8 cellular contexts compared by ENCODE assay signal in the genomic region with DNA sequence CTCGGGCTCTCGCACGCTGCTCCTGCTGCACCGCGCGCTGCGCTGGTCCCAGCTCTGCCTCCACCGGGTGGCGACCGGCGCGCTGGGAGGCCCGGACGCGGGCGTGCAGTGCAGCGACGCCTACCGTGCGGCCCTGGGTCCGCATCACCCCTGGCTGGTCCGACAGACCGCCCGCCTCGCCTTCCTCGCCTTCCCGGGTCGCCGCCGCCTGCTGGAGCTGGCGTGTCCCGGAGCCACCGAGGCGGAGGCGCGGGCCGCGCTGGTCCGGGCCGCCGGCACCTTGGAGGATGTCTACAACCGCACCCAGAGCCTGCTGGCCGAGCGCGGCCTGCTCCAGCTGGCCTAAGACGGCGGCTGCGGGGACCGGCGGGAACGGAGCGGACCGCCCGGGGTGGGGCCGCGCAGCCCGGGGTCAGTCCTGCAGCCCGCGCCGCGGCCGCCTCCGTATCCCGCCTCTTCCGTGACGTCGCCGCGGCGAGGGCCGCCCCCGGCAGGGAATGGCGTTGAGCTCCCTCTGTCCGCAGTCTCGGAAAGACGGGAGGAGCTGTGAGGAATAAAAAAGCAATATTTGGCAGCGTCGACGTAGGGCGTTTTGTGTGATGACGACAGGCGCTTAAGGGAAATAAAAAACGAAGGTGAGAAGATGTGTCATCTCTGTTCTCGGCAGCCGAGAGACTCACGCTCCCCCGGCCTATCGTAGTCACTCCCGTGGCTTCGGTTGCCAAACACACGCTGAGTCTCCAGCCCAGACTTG. TPM values are rescaled to one million over a fixed set of nuclear protein-coding genes. Genes with fewer than 3 reads are reported as not detected.
DNase-seq lines count a peak whose midpoint lies in the region; ATAC-seq, FAIRE-seq and TF ChIP-seq lines count a peak whose summit lies in the region.

No MANE protein-coding gene starts in this region.

- H4K20me1 ChIP-seq in HepG2 (ENCODE audit: insufficient read depth, low read length), result no peaks in the 10 kb centered on the region

- peak overlapping the region; percentile 91 for H3K4me3 Mint-ChIP-seq in activated CD4-positive, alpha-beta T cell treated with anti-CD3 and anti-CD28 coated beads, Interleukin-2, amount 10 ng/mL, durations not matched to agents 24 days and 14 days

- peak in 1 of 2 experiments; percentile 67; a peak in 3 of 4 replicates for TF ChIP-seq POLR2A in HepG2 (IDR thresholded peaks at IDR 0.05; ENCODE audit: insufficient read depth in 1 of 2, low read depth in 2 of 2, low read length in 2 of 2)

- intact Hi-C loops in activated CD4-positive, alpha-beta T cell treated with anti-CD3 and anti-CD28 coated beads, Interleukin-2, amount 10 ng/mL, durations not matched to agents 24 days and 14 days (cut with micrococcal nuclease), result loop anchor here (1.0 to 10.0 kb wide), 8 partner anchors 17 to 175 kb away; a partner anchor contains a TSS
- intact Hi-C loops in HepG2 (cut with micrococcal nuclease; ENCODE audit: unreplicated experiment), result loop anchor here (2.0 kb wide), 1 partner anchor 31 kb away; no protein-coding TSS in a partner anchor

- H3K4me3 ChIP-seq in coronary artery (peak overlapping the region; percentile 83), HepG2 (replicated peaks in 1 of 3; ENCODE audit: insufficient read depth in 1 of 3, low read depth in 2 of 3, low read length in 3 of 3) (peak overlapping the region; percentile 89 to 94 (median 91))

- CTCF ChIA-PET in HepG2 (lab: Yijun Ruan, JAX; ENCODE audit: low intra/inter-chr PET ratio, low total read pairs), result interaction anchor here (1.8 to 4.1 kb wide), 4 partner anchors 58 to 99 kb away, joined by 8 to 51 read pairs (median 10); a partner anchor contains a TSS

- no peaks in the 10 kb centered on the region for H3K36me3 Mint-ChIP-seq in activated CD4-positive, alpha-beta T cell treated with anti-CD3 and anti-CD28 coated beads, Interleukin-2, amount 10 ng/mL, durations not matched to agents 24 days and 14 days (ENCODE audit: low read depth)

- WGBS in HepG2 (ENCODE audit: low lambda C conversion rate), result 7% methylated on average over 26 of the region's 91 CpGs

- peaks cover 36% of the 10 kb centered on the region for H3K27me3 Mint-ChIP-seq in activated CD4-positive, alpha-beta T cell treated with anti-CD3 and anti-CD28 coated beads, Interleukin-2, amount 10 ng/mL, durations not matched to agents 24 days and 14 days

- FAIRE-seq in HepG2 (lab: Jason Lieb, UNC), result no peak

- in situ Hi-C loops in HepG2 (cut with HindIII; ENCODE audit: extremely low pct_ligation_motif_present, low pct_unique_long_range_greater_than_20kb), result loop anchor here (10.0 kb wide), 1 partner anchor 55 kb away; a partner anchor contains a TSS

- peak overlapping the region; percentile 97 for H3K27ac Mint-ChIP-seq in activated CD4-positive, alpha-beta T cell treated with anti-CD3 and anti-CD28 coated beads, Interleukin-2, amount 10 ng/mL, durations not matched to agents 24 days and 14 days

- H3K79me2 ChIP-seq in HepG2 (ENCODE audit: insufficient read depth, low read length), result peaks cover 15% of the 10 kb centered on the region

- peak overlapping the region; percentile 96 for H3K4me2 ChIP-seq in HepG2 (ENCODE audit: low read depth, low read length)

- TF ChIP-seq RAD21 in HepG2 (CRISPR knock-in tag; IDR thresholded peaks at IDR 0.05), result peak; percentile 98

- H3K4me1 ChIP-seq in HepG2 (ENCODE audit: insufficient read depth, low read length), result peaks cover 28% of the 10 kb centered on the region

- ATAC-seq in GM18858 (IDR thresholded peaks at IDR 0.05; ENCODE audit: unreplicated experiment), result peak; percentile 72
- peak; percentile 90 for ATAC-seq in HG03097 (IDR thresholded peaks at IDR 0.05; ENCODE audit: low FRiP score, unreplicated experiment)
- peak; percentile 82 for ATAC-seq in HepG2

- H3K9me3 Mint-ChIP-seq in activated CD4-positive, alpha-beta T cell treated with anti-CD3 and anti-CD28 coated beads, Interleukin-2, amount 10 ng/mL, durations not matched to agents 24 days and 14 days, result no peaks in the 10 kb centered on the region

- BruUV-seq in HepG2 (replicated peaks; lab: Mats Ljungman, UMichigan), result no TSS peak

- no peak overlapping the region for H2AFZ ChIP-seq in HepG2 (ENCODE audit: low read length)

- H3K9ac ChIP-seq in HepG2 (ENCODE audit: insufficient read depth, low read depth, low read length), result peak overlapping the region; percentile 97

- peaks cover 15% of the 10 kb centered on the region for H3K4me1 Mint-ChIP-seq in activated CD4-positive, alpha-beta T cell treated with anti-CD3 and anti-CD28 coated beads, Interleukin-2, amount 10 ng/mL, durations not matched to agents 24 days and 14 days

- H3K36me3 ChIP-seq in HepG2 (replicated peaks in 1 of 2; ENCODE audit: control insufficient read depth in 1 of 2, insufficient read depth in 2 of 2, low read length in 2 of 2), result peaks cover 0 to 1% of the 10 kb centered on the region in 2 experiments; a peak in 3 of 5 replicates

- peak overlapping the region; percentile 90 to 96 for H3K27ac ChIP-seq in coronary artery
- peak overlapping the region; percentile 96 for H3K27ac ChIP-seq in HepG2 (ENCODE audit: extremely low read length, insufficient read depth, low read length)

- DNase-seq in AG08395 (ENCODE audit: low spot score) (peak; percentile 93), NCI-H510A (lab: John Stamatoyannopoulos, UW) (peak; percentile 79), coronary artery (ENCODE audit: low spot score) (peak; percentile 89), HepG2 (ENCODE audit: low spot score) (peak; percentile 69)
- peak; percentile 96 for DNase-seq in activated CD4-positive, alpha-beta T cell treated with anti-CD3 and anti-CD28 coated beads, Interleukin-2, amount 10 ng/mL, durations not matched to agents 24 days and 14 days
- peak; percentile 71 for DNase-seq in stimulated activated CD4-positive, alpha-beta T cell treated with anti-CD3 and anti-CD28 coated beads, Interleukin-2, amount 100 ng/mL, for 4 hours (ENCODE audit: low read depth)

- H3K27me3 ChIP-seq in HepG2 (ENCODE audit: control insufficient read depth in 1 of 2, insufficient read depth in 2 of 2, low read length in 2 of 2), result no peaks in the 10 kb centered on the region; a peak in 1 of 5 replicates

- POLR2A ChIA-PET in HepG2 (lab: Yijun Ruan, JAX), result interaction anchor here (0.5 to 6.4 kb wide), 26 partner anchors 9 to 150 kb away, joined by 3 to 317 read pairs (median 6); a partner anchor contains a TSS

- no peak for TF ChIP-seq EP300 in HepG2 (IDR thresholded peaks at IDR 0.05; ENCODE audit: low read depth in 2 of 2, low read length in 2 of 2)
- no peak for TF ChIP-seq EP300 in HepG2 (CRISPR knock-in tag; IDR thresholded peaks at IDR 0.05; ENCODE audit: borderline replicate concordance)

- TF ChIP-seq CTCF in coronary artery (IDR thresholded peaks at IDR 0.05), result peak; percentile 62
- TF ChIP-seq CTCF in HepG2 (CRISPR knock-in tag; IDR thresholded peaks at IDR 0.05), result peak; percentile 84

- H3K9me3 ChIP-seq in HepG2 (ENCODE audit: low read length), result no peaks in the 10 kb centered on the region

RNA-seq across cellular contexts. Expression of a gene that starts 1.4 kb away (rescaled TPM):
- not detected in 2 replicates for total RNA-seq in activated CD4-positive, alpha-beta T cell treated with anti-CD3 and anti-CD28 coated beads, Interleukin-2, amount 10 ng/mL, durations not matched to agents 24 days and 14 days
- total RNA-seq in HepG2 (2016; rRNA removed; fragmentation: Illumina TruSeq; extraction: Trizol), result 6.0 and 12.9 TPM in 2 replicates
- 5.5 and 8.4 TPM in 2 replicates for total RNA-seq in HepG2 (2016; cell fraction: cytosol; rRNA removed; fragmentation: Illumina TruSeq; extraction: Trizol; ENCODE audit: low read depth)
- total RNA-seq in HepG2 (2016; cell fraction: insoluble cytoplasmic fraction; rRNA removed; fragmentation: Illumina TruSeq; extraction: Trizol), result 5.7 and 10.6 TPM in 2 replicates
- total RNA-seq in HepG2 (2016; cell fraction: membrane; rRNA removed; fragmentation: Illumina TruSeq; extraction: Trizol), result 7.1 and 10.3 TPM in 2 replicates
- 6.3 and 8.8 TPM in 2 replicates for total RNA-seq in HepG2 (2016; cell fraction: nucleus; rRNA removed; fragmentation: Illumina TruSeq; extraction: Trizol)
- 7.5 and 14.9 TPM in 2 replicates for polyA plus RNA-seq in HepG2 (2011; rRNA removed)
- 14.5 and 28.0 TPM in 2 replicates for polyA plus RNA-seq in HepG2 (2011; cell fraction: cytosol; rRNA removed)
- 60.5 and 62.9 TPM in 2 replicates for polyA plus RNA-seq in HepG2 (2011; cell fraction: nucleus; rRNA removed)
- polyA plus RNA-seq in HepG2 (2012), result 6.0 and 8.3 TPM in 2 replicates
- polyA plus RNA-seq in HepG2 (2016; cell fraction: cytosol; fragmentation: Illumina TruSeq; extraction: Trizol; ENCODE audit: low read depth), result 7.8 and 10.4 TPM in 2 replicates
- polyA plus RNA-seq in HepG2 (2016; cell fraction: insoluble cytoplasmic fraction; fragmentation: Illumina TruSeq; extraction: Trizol; ENCODE audit: low read depth), result 5.9 and 9.4 TPM in 2 replicates
- 6.1 and 8.5 TPM in 2 replicates for polyA plus RNA-seq in HepG2 (2016; cell fraction: membrane; fragmentation: Illumina TruSeq; extraction: Trizol; ENCODE audit: low read depth)
- 15.6 and 18.6 TPM in 2 replicates for polyA plus RNA-seq in HepG2 (2016; cell fraction: nucleus; fragmentation: Illumina TruSeq; extraction: Trizol; ENCODE audit: insufficient read depth, low read depth)
- 7.7 TPM in 1 of 2 replicates, not detected in the other for polyA minus RNA-seq in HepG2 (2011; rRNA and poly(A)+ RNA removed; ENCODE audit: low replicate concordance)
- 12.0 and 12.4 TPM in 2 replicates for polyA minus RNA-seq in HepG2 (2011; cell fraction: cytosol; rRNA and poly(A)+ RNA removed)
- polyA minus RNA-seq in HepG2 (2011; cell fraction: nucleus; rRNA and poly(A)+ RNA removed), result 3.1 and 3.6 TPM in 2 replicates

RNA-seq across cellular contexts. Expression of a gene that starts 4.0 kb away (rescaled TPM):
- total RNA-seq in activated CD4-positive, alpha-beta T cell treated with anti-CD3 and anti-CD28 coated beads, Interleukin-2, amount 10 ng/mL, durations not matched to agents 24 days and 14 days, result not detected in 2 replicates
- total RNA-seq in HepG2 (2016; rRNA removed; fragmentation: Illumina TruSeq; extraction: Trizol), result not detected in 2 replicates
- 0.71 TPM in 1 of 2 replicates, not detected in the other for total RNA-seq in HepG2 (2016; cell fraction: cytosol; rRNA removed; fragmentation: Illumina TruSeq; extraction: Trizol; ENCODE audit: low read depth)
- 0.22 TPM in 1 of 2 replicates, not detected in the other for total RNA-seq in HepG2 (2016; cell fraction: insoluble cytoplasmic fraction; rRNA removed; fragmentation: Illumina TruSeq; extraction: Trizol)
- 0.25 and 0.65 TPM in 2 replicates for total RNA-seq in HepG2 (2016; cell fraction: membrane; rRNA removed; fragmentation: Illumina TruSeq; extraction: Trizol)
- 1.2 TPM in 1 of 2 replicates, not detected in the other for total RNA-seq in HepG2 (2016; cell fraction: nucleus; rRNA removed; fragmentation: Illumina TruSeq; extraction: Trizol)
- polyA plus RNA-seq in HepG2 (2011; rRNA removed), result 0.13 TPM in 1 of 2 replicates, not detected in the other
- 0.23 TPM in 1 of 2 replicates, not detected in the other for polyA plus RNA-seq in HepG2 (2011; cell fraction: cytosol; rRNA removed)
- polyA plus RNA-seq in HepG2 (2011; cell fraction: nucleus; rRNA removed), result 0.29 and 0.38 TPM in 2 replicates
- 0.64 and 1.1 TPM in 2 replicates for polyA plus RNA-seq in HepG2 (2012)
- 0.31 and 0.49 TPM in 2 replicates for polyA plus RNA-seq in HepG2 (2016; cell fraction: cytosol; fragmentation: Illumina TruSeq; extraction: Trizol; ENCODE audit: low read depth)
- polyA plus RNA-seq in HepG2 (2016; cell fraction: insoluble cytoplasmic fraction; fragmentation: Illumina TruSeq; extraction: Trizol; ENCODE audit: low read depth), result not detected in 2 replicates
- 0.56 TPM in 1 of 2 replicates, not detected in the other for polyA plus RNA-seq in HepG2 (2016; cell fraction: membrane; fragmentation: Illumina TruSeq; extraction: Trizol; ENCODE audit: low read depth)
- 0.98 TPM in 1 of 2 replicates, not detected in the other for polyA plus RNA-seq in HepG2 (2016; cell fraction: nucleus; fragmentation: Illumina TruSeq; extraction: Trizol; ENCODE audit: insufficient read depth, low read depth)
- polyA minus RNA-seq in HepG2 (2011; rRNA and poly(A)+ RNA removed; ENCODE audit: low replicate concordance), result not detected in 2 replicates
- not detected in 2 replicates for polyA minus RNA-seq in HepG2 (2011; cell fraction: cytosol; rRNA and poly(A)+ RNA removed)
- not detected in 2 replicates for polyA minus RNA-seq in HepG2 (2011; cell fraction: nucleus; rRNA and poly(A)+ RNA removed)

RNA-seq across cellular contexts. Expression of a gene that starts 5.8 kb away (rescaled TPM):
- 208 and 209 TPM in 2 replicates for total RNA-seq in activated CD4-positive, alpha-beta T cell treated with anti-CD3 and anti-CD28 coated beads, Interleukin-2, amount 10 ng/mL, durations not matched to agents 24 days and 14 days
- 264 and 335 TPM in 2 replicates for total RNA-seq in HepG2 (2016; rRNA removed; fragmentation: Illumina TruSeq; extraction: Trizol)
- total RNA-seq in HepG2 (2016; cell fraction: cytosol; rRNA removed; fragmentation: Illumina TruSeq; extraction: Trizol; ENCODE audit: low read depth), result 57.3 and 59.4 TPM in 2 replicates
- total RNA-seq in HepG2 (2016; cell fraction: insoluble cytoplasmic fraction; rRNA removed; fragmentation: Illumina TruSeq; extraction: Trizol), result 269 and 361 TPM in 2 replicates
- 65.0 and 66.7 TPM in 2 replicates for total RNA-seq in HepG2 (2016; cell fraction: membrane; rRNA removed; fragmentation: Illumina TruSeq; extraction: Trizol)
- 82.3 and 83.2 TPM in 2 replicates for total RNA-seq in HepG2 (2016; cell fraction: nucleus; rRNA removed; fragmentation: Illumina TruSeq; extraction: Trizol)
- polyA plus RNA-seq in HepG2 (2011; rRNA removed), result 277 and 298 TPM in 2 replicates
- 294 and 383 TPM in 2 replicates for polyA plus RNA-seq in HepG2 (2011; cell fraction: cytosol; rRNA removed)
- 65.4 and 72.8 TPM in 2 replicates for polyA plus RNA-seq in HepG2 (2011; cell fraction: nucleus; rRNA removed)
- polyA plus RNA-seq in HepG2 (2012), result 114 and 127 TPM in 2 replicates
- polyA plus RNA-seq in HepG2 (2016; cell fraction: cytosol; fragmentation: Illumina TruSeq; extraction: Trizol; ENCODE audit: low read depth), result 63.2 and 64.9 TPM in 2 replicates
- 325 and 358 TPM in 2 replicates for polyA plus RNA-seq in HepG2 (2016; cell fraction: insoluble cytoplasmic fraction; fragmentation: Illumina TruSeq; extraction: Trizol; ENCODE audit: low read depth)
- 57.2 and 57.4 TPM in 2 replicates for polyA plus RNA-seq in HepG2 (2016; cell fraction: membrane; fragmentation: Illumina TruSeq; extraction: Trizol; ENCODE audit: low read depth)
- 132 and 142 TPM in 2 replicates for polyA plus RNA-seq in HepG2 (2016; cell fraction: nucleus; fragmentation: Illumina TruSeq; extraction: Trizol; ENCODE audit: insufficient read depth, low read depth)
- 315 and 412 TPM in 2 replicates for polyA minus RNA-seq in HepG2 (2011; rRNA and poly(A)+ RNA removed; ENCODE audit: low replicate concordance)
- 66.1 and 85.4 TPM in 2 replicates for polyA minus RNA-seq in HepG2 (2011; cell fraction: cytosol; rRNA and poly(A)+ RNA removed)
- 22.1 and 23.0 TPM in 2 replicates for polyA minus RNA-seq in HepG2 (2011; cell fraction: nucleus; rRNA and poly(A)+ RNA removed)

RNA-seq across cellular contexts. Expression of a gene that starts 16.8 kb away (rescaled TPM):
- total RNA-seq in activated CD4-positive, alpha-beta T cell treated with anti-CD3 and anti-CD28 coated beads, Interleukin-2, amount 10 ng/mL, durations not matched to agents 24 days and 14 days, result 14.5 and 16.1 TPM in 2 replicates
- total RNA-seq in HepG2 (2016; rRNA removed; fragmentation: Illumina TruSeq; extraction: Trizol), result 7.8 and 13.4 TPM in 2 replicates
- 1.5 and 3.3 TPM in 2 replicates for total RNA-seq in HepG2 (2016; cell fraction: cytosol; rRNA removed; fragmentation: Illumina TruSeq; extraction: Trizol; ENCODE audit: low read depth)
- total RNA-seq in HepG2 (2016; cell fraction: insoluble cytoplasmic fraction; rRNA removed; fragmentation: Illumina TruSeq; extraction: Trizol), result 6.9 and 12.9 TPM in 2 replicates
- total RNA-seq in HepG2 (2016; cell fraction: membrane; rRNA removed; fragmentation: Illumina TruSeq; extraction: Trizol), result 4.0 and 5.4 TPM in 2 replicates
- total RNA-seq in HepG2 (2016; cell fraction: nucleus; rRNA removed; fragmentation: Illumina TruSeq; extraction: Trizol), result 12.4 and 12.8 TPM in 2 replicates
- polyA plus RNA-seq in HepG2 (2011; rRNA removed), result 29.7 and 45.8 TPM in 2 replicates
- 16.4 and 17.6 TPM in 2 replicates for polyA plus RNA-seq in HepG2 (2011; cell fraction: cytosol; rRNA removed)
- polyA plus RNA-seq in HepG2 (2011; cell fraction: nucleus; rRNA removed), result 157 and 165 TPM in 2 replicates
- 22.6 and 24.2 TPM in 2 replicates for polyA plus RNA-seq in HepG2 (2012)
- 1.2 and 1.5 TPM in 2 replicates for polyA plus RNA-seq in HepG2 (2016; cell fraction: cytosol; fragmentation: Illumina TruSeq; extraction: Trizol; ENCODE audit: low read depth)
- 7.8 and 12.9 TPM in 2 replicates for polyA plus RNA-seq in HepG2 (2016; cell fraction: insoluble cytoplasmic fraction; fragmentation: Illumina TruSeq; extraction: Trizol; ENCODE audit: low read depth)
- 2.9 and 4.3 TPM in 2 replicates for polyA plus RNA-seq in HepG2 (2016; cell fraction: membrane; fragmentation: Illumina TruSeq; extraction: Trizol; ENCODE audit: low read depth)
- 38.3 and 45.9 TPM in 2 replicates for polyA plus RNA-seq in HepG2 (2016; cell fraction: nucleus; fragmentation: Illumina TruSeq; extraction: Trizol; ENCODE audit: insufficient read depth, low read depth)
- 20.6 and 62.4 TPM in 2 replicates for polyA minus RNA-seq in HepG2 (2011; rRNA and poly(A)+ RNA removed; ENCODE audit: low replicate concordance)
- 14.3 and 14.5 TPM in 2 replicates for polyA minus RNA-seq in HepG2 (2011; cell fraction: cytosol; rRNA and poly(A)+ RNA removed)
- polyA minus RNA-seq in HepG2 (2011; cell fraction: nucleus; rRNA and poly(A)+ RNA removed), result 23.3 and 33.3 TPM in 2 replicates

Comparison
In these comparisons a context has a peak if more than half of its experiments do, and no peak if none do; other contexts are left out.
1. Peak in every context shown above with its lines: DNase-seq, ATAC-seq, H3K4me3 ChIP-seq and H3K27ac ChIP-seq.